In the genomic region with DNA sequence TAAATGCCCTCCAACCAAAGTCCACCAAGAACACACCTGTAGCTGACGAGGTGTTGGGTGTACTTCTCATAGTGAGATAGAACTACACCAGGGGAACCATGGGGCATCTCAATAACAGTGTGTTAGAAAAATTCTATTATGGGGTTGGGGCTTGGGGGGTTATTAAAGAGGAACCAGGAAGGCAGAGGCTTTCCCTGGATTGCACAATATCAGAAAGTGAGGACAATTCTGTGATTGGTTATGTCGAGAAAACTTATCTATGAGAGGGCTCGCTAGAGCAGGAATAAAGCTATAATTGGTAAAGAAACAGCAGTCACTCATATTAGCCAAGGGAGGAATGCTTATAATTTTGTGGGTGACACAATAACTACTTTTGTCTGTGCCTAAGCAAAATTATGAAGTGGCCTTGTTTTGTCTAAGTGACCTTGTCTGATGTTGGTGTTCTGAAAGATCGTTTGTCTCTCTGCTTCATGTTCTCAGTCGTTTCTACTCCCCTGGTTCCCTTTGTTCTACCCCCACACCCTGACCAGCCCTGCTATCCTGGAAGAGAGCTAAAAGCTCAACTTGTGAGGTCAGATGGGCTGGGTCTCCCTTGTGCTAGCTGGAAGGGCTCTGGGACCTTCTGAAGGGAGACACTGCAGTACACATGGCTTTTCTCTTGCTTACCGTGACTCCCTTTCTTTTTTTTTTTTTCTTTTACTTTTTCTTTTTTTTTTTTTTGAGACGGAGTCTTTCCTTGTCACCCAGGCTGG, we compare ENCODE assay signal across 29 cellular contexts.
"Had no signal": no experiment of that assay in that cellular context is flagged by ENCODE, and none has a peak within 500 bp of the region (broad histone marks: within the 10 kb centered on the region; RNA-seq: fewer than 3 reads in every experiment).

No MANE protein-coding gene starts in this region.

- H3K9me3 ChIP-seq: esophagus squamous epithelium, heart right ventricle, left ventricle myocardium inferior, pancreas, sigmoid colon, stomach, tibial artery, upper lobe of left lung had no signal

- FAIRE-seq: islet of Langerhans, pancreas, urothelium cell line had no signal

- H3K27ac Mint-ChIP-seq: memory B cell; mesothelial cell of epicardium; naive thymus-derived CD4-positive, alpha-beta T cell; stimulated activated effector memory CD8-positive, alpha-beta T cell treated with anti-CD3 and anti-CD28 coated beads, Interleukin-12 subunit alpha, Interleukin-12 subunit beta, amount 100 ng/mL, for 72 hours had no signal

- H3K36me3 ChIP-seq: esophagus squamous epithelium, heart right ventricle, left ventricle myocardium inferior, pancreas, sigmoid colon, stomach, tibial artery, upper lobe of left lung had no signal

- H3K27ac ChIP-seq: coronary artery, esophagus squamous epithelium, heart right ventricle, left ventricle myocardium inferior, pancreas, sigmoid colon, stomach, tibial artery, upper lobe of left lung had no signal

- H3K36me3 Mint-ChIP-seq: memory B cell; mesothelial cell of epicardium; naive thymus-derived CD4-positive, alpha-beta T cell; stimulated activated effector memory CD8-positive, alpha-beta T cell treated with anti-CD3 and anti-CD28 coated beads, Interleukin-12 subunit alpha, Interleukin-12 subunit beta, amount 100 ng/mL, for 72 hours had no signal

- H3K4me3 Mint-ChIP-seq: memory B cell; mesothelial cell of epicardium; naive thymus-derived CD4-positive, alpha-beta T cell; nephron; stimulated activated effector memory CD8-positive, alpha-beta T cell treated with anti-CD3 and anti-CD28 coated beads, Interleukin-12 subunit alpha, Interleukin-12 subunit beta, amount 100 ng/mL, for 72 hours had no signal

- H3K4me3 ChIP-seq: coronary artery, esophagus squamous epithelium, heart right ventricle, left ventricle myocardium inferior, lung, pancreas, sigmoid colon, stomach, tibial artery, upper lobe of left lung had no signal

- H3K9me3 Mint-ChIP-seq: memory B cell; mesothelial cell of epicardium; naive thymus-derived CD4-positive, alpha-beta T cell; nephron; stimulated activated effector memory CD8-positive, alpha-beta T cell treated with anti-CD3 and anti-CD28 coated beads, Interleukin-12 subunit alpha, Interleukin-12 subunit beta, amount 100 ng/mL, for 72 hours had no signal

- DNase-seq: dermis blood vessel endothelial cell; effector memory CD4-positive, alpha-beta T cell; erythroblast; esophagus squamous epithelium; foreskin melanocyte; glutamatergic neuron; heart right ventricle; hippocampal formation; left cardiac atrium; left ventricle myocardium inferior; naive thymus-derived CD4-positive, alpha-beta T cell; nucleus accumbens; pancreas; retina; sigmoid colon; stimulated activated CD4-positive, alpha-beta T cell treated with anti-CD3 and anti-CD28 coated beads, Interleukin-2, amount 100 ng/mL, for 24 hours; stimulated activated CD4-positive, alpha-beta T cell treated with anti-CD3 and anti-CD28 coated beads, Interleukin-4, amount 100 ng/mL, for 24 hours; stimulated activated naive CD4-positive, alpha-beta T cell treated with Interleukin-2 at 50 U/mL for 16 hours; stomach; tibial artery; upper lobe of left lung had no signal

- ATAC-seq: heart right ventricle; left cardiac atrium; naive thymus-derived CD4-positive, alpha-beta T cell; stimulated activated effector memory CD8-positive, alpha-beta T cell treated with anti-CD3 and anti-CD28 coated beads, Interleukin-12 subunit alpha, Interleukin-12 subunit beta, amount 100 ng/mL, for 72 hours had no signal

- H3K4me1 ChIP-seq: sigmoid colon, stomach had no signal

- H3K4me1 Mint-ChIP-seq: stimulated activated effector memory CD8-positive, alpha-beta T cell treated with anti-CD3 and anti-CD28 coated beads, Interleukin-12 subunit alpha, Interleukin-12 subunit beta, amount 100 ng/mL, for 72 hours had no signal

- H3K27me3 ChIP-seq: esophagus squamous epithelium, heart right ventricle, pancreas, sigmoid colon, stomach, tibial artery, upper lobe of left lung had no signal
